In genomic region chr10:12655940-12656339, GRCh38 we compare ENCODE assay signal across 11 cellular contexts.
"Had no signal": no experiment of that assay in that cellular context is flagged by ENCODE, and none has a peak within 500 bp of the region (broad histone marks: within the 10 kb centered on the region; RNA-seq: fewer than 3 reads in every experiment).

No MANE protein-coding gene starts in this region.

- H3K4me3 ChIP-seq: left lung, suprapubic skin had no signal

- H3K9me3 Mint-ChIP-seq: activated T-helper 2 cell treated with anti-CD3 and anti-CD28 coated beads, Interferon-gamma antibody, Interleukin-2, Interleukin-4, amounts not matched to agents 10 μg/mL and 5 μg/mL and 100 μg/mL, durations not matched to agents 14 hours and 24 hours and 36 hours had no signal

- H3K27ac ChIP-seq: left lung, suprapubic skin had no signal

- DNase-seq: activated CD4-positive, alpha-beta memory T cell treated with anti-CD3 and anti-CD28 coated beads, Interleukin-2, amount 10 ng/mL, durations not matched to agents 7 days and 5 days; activated naive CD4-positive, alpha-beta T cell treated with anti-CD3 and anti-CD28 coated beads for 36 hours; islet precursor cell; left lung; nephron progenitor cell; occipital lobe; stimulated activated CD4-positive, alpha-beta T cell treated with anti-CD3 and anti-CD28 coated beads, Interleukin-2, amount 100 ng/mL, for 48 hours; stimulated activated naive CD4-positive, alpha-beta T cell treated with Interleukin-2 at 50 U/mL for 16 hours; T1000 had no signal

- H3K4me1 ChIP-seq: left lung had no signal

- H3K36me3 ChIP-seq: left lung, suprapubic skin had no signal

- H3K4me3 Mint-ChIP-seq: activated CD4-positive, alpha-beta memory T cell treated with anti-CD3 and anti-CD28 coated beads, Interleukin-2, amount 10 ng/mL, durations not matched to agents 7 days and 5 days; activated naive CD4-positive, alpha-beta T cell treated with anti-CD3 and anti-CD28 coated beads for 36 hours; nephron progenitor cell had no signal

- H3K27me3 Mint-ChIP-seq: activated CD4-positive, alpha-beta memory T cell treated with anti-CD3 and anti-CD28 coated beads, Interleukin-2, amount 10 ng/mL, durations not matched to agents 7 days and 5 days had no signal

- H3K9me3 ChIP-seq: left lung, suprapubic skin had no signal

- H3K27me3 ChIP-seq: suprapubic skin had no signal

- H3K27ac Mint-ChIP-seq: activated naive CD4-positive, alpha-beta T cell treated with anti-CD3 and anti-CD28 coated beads for 36 hours; activated T-helper 2 cell treated with anti-CD3 and anti-CD28 coated beads, Interferon-gamma antibody, Interleukin-2, Interleukin-4, amounts not matched to agents 10 μg/mL and 5 μg/mL and 100 μg/mL, durations not matched to agents 14 hours and 24 hours and 36 hours; nephron progenitor cell had no signal
